ENCODE assay signal across 9 cellular contexts in the genomic region with DNA sequence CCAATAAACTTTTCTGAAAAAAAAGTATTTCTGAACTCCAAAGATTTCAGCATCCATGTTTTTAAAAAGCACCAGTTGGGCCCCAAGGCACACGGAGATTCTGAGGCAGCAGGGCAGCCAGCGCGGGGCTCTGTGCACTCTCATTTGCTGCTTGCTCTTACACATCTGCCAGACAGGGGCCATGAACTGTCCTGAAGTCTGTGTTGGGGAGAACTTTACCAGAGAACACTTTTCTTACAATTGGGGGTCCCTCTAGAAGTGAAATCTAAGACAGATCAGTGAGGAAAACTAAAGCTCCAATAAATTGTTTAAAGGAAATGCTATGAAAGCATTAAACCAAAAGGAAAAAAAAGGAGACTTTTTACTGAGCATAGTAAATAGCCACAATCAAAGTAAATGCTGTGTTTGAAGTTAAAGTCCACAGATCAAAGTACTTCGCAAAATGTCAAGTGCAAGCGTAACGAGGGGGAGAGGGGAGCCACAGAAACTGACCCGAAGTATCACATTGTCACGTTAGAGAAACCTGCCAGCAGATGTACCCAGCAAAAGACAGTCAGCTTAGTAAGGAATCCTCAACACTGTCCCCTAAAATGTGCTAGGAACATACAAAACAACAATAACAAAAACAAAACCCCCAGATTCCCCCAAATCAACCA. TPM values are rescaled to one million over a fixed set of nuclear protein-coding genes. Genes with fewer than 3 reads are reported as not detected.
DNase-seq lines count a peak whose midpoint lies in the region; ATAC-seq and TF ChIP-seq lines count a peak whose summit lies in the region.
"Had no signal": no experiment of that assay in that cellular context is flagged by ENCODE, and none has a peak within 500 bp of the region (broad histone marks: within the 10 kb centered on the region; RNA-seq: fewer than 3 reads in every experiment).

No MANE protein-coding gene starts in this region.

- H3K36me3 ChIP-seq in adipocyte (ENCODE audit: control insufficient read depth, insufficient read depth, low read length, severe bottlenecking), result no peaks in the 10 kb centered on the region

- H3K4me3 ChIP-seq in AG10803 (ENCODE audit: low read length) (peak overlapping the region; percentile 18), adipocyte (ENCODE audit: low read length) (peak overlapping the region; percentile 72), right cardiac atrium (ENCODE audit: low read length) (peak overlapping the region; percentile 76)

- peaks cover 61% of the 10 kb centered on the region for H3K4me1 Mint-ChIP-seq in osteocyte (ENCODE audit: unreplicated experiment)
- H3K4me1 Mint-ChIP-seq: activated CD4-positive, alpha-beta T cell treated with anti-CD3 and anti-CD28 coated beads, Interleukin-2, amount 10 ng/mL, durations not matched to agents 24 days and 14 days had no signal

- no peak for DNase-seq in AG10803 (ENCODE audit: low read depth)
- peak; percentile 25 for DNase-seq in adipocyte (ENCODE audit: low read depth)
- DNase-seq in right cardiac atrium, result peak in 1 of 3 donors; percentile 55
- no peak for DNase-seq in osteocyte (ENCODE audit: extremely low spot score, unreplicated experiment)
- no peak for DNase-seq in islet precursor cell
- DNase-seq in HEK293T (ENCODE audit: extremely low spot score), result no peak
- DNase-seq: activated CD4-positive, alpha-beta T cell treated with anti-CD3 and anti-CD28 coated beads, Interleukin-2, amount 10 ng/mL, durations not matched to agents 24 days and 14 days had no signal

- H3K4me3 Mint-ChIP-seq in osteocyte (ENCODE audit: unreplicated experiment), result peak overlapping the region; percentile 76
- H3K4me3 Mint-ChIP-seq: activated CD4-positive, alpha-beta T cell treated with anti-CD3 and anti-CD28 coated beads, Interleukin-2, amount 10 ng/mL, durations not matched to agents 24 days and 14 days had no signal

- TF ChIP-seq CTCF in AG10803 (conservative IDR thresholded peaks at IDR 0.05; ENCODE audit: low read length), result no peak
- no peak for TF ChIP-seq CTCF in osteocyte (IDR thresholded peaks at IDR 0.05)

- H3K9me3 ChIP-seq in adipocyte (ENCODE audit: control insufficient read depth, low read length), result no peaks in the 10 kb centered on the region
- H3K9me3 ChIP-seq in right cardiac atrium (ENCODE audit: control insufficient read depth, low read length), result no peaks in the 10 kb centered on the region

- WGBS in right cardiac atrium, result 49% methylated on average over 8 of the region's 8 CpGs

- H3K27me3 ChIP-seq in adipocyte (replicated peaks; ENCODE audit: control insufficient read depth, insufficient read depth, low read length) (no peaks in the 10 kb centered on the region), right cardiac atrium (ENCODE audit: control insufficient read depth, insufficient read depth) (no peaks in the 10 kb centered on the region)

- H3K36me3 Mint-ChIP-seq in osteocyte (ENCODE audit: unreplicated experiment), result no peaks in the 10 kb centered on the region

- peak overlapping the region; percentile 69 for H3K9ac ChIP-seq in adipocyte (ENCODE audit: low read length)

- H3K27ac Mint-ChIP-seq in osteocyte (ENCODE audit: unreplicated experiment), result peak overlapping the region; percentile 89
- H3K27ac Mint-ChIP-seq: activated CD4-positive, alpha-beta T cell treated with anti-CD3 and anti-CD28 coated beads, Interleukin-2, amount 10 ng/mL, durations not matched to agents 24 days and 14 days had no signal

- H3K4me1 ChIP-seq in adipocyte (ENCODE audit: control insufficient read depth, insufficient read depth, low read length) (peaks cover 42% of the 10 kb centered on the region), right cardiac atrium (ENCODE audit: control insufficient read depth, insufficient read depth, low read length) (peaks cover 4% of the 10 kb centered on the region)

- CTCF ChIA-PET in HEK293T (lab: Yijun Ruan, JAX), result interaction anchor here (1.4 kb wide), 1 partner anchor 264 kb away, joined by 4 read pairs; no protein-coding TSS in a partner anchor

- H3K27ac ChIP-seq in right cardiac atrium (ENCODE audit: low read length), result peak overlapping the region; percentile 96

- H3K27me3 Mint-ChIP-seq in osteocyte (ENCODE audit: unreplicated experiment), result no peaks in the 10 kb centered on the region

- peak; percentile 22 to 44 for ATAC-seq in right cardiac atrium
- no peak for ATAC-seq in HG02571 (IDR thresholded peaks at IDR 0.05; ENCODE audit: unreplicated experiment)
- no peak for ATAC-seq in HG03095 (IDR thresholded peaks at IDR 0.05; ENCODE audit: unreplicated experiment)

- no peaks in the 10 kb centered on the region for H3K9me3 Mint-ChIP-seq in osteocyte (ENCODE audit: unreplicated experiment)
- H3K9me3 Mint-ChIP-seq: activated CD4-positive, alpha-beta T cell treated with anti-CD3 and anti-CD28 coated beads, Interleukin-2, amount 10 ng/mL, durations not matched to agents 24 days and 14 days had no signal

- intact Hi-C loops in right cardiac atrium (cut with DNase I), result loop anchor here in 3 of 4 donors (5.0 to 10.0 kb wide), 3 partner anchors 119 to 251 kb away; no protein-coding TSS in a partner anchor

- POLR2A ChIA-PET in HEK293T (lab: Yijun Ruan, JAX), result interaction anchor here (1.3 kb wide), 1 partner anchor 36 kb away, joined by 3 read pairs; no protein-coding TSS in a partner anchor

TF ChIP-seq in HEK293T, 16 proteins besides CTCF, POLR2A, EP300 and RAD21:
- TF ChIP-seq NFRKB (IDR thresholded peaks at IDR 0.05) (no peak), LEF1 (IDR thresholded peaks at IDR 0.05; ENCODE audit: borderline replicate concordance) (no peak), ARNT (IDR thresholded peaks at IDR 0.05) (no peak), ELF4 (IDR thresholded peaks at IDR 0.05) (no peak), FOXK2 (IDR thresholded peaks at IDR 0.05) (no peak), HDGF (IDR thresholded peaks at IDR 0.05; ENCODE audit: borderline replicate concordance) (no peak), TARDBP (IDR thresholded peaks at IDR 0.05) (no peak)
- TF ChIP-seq, protein P1, sequence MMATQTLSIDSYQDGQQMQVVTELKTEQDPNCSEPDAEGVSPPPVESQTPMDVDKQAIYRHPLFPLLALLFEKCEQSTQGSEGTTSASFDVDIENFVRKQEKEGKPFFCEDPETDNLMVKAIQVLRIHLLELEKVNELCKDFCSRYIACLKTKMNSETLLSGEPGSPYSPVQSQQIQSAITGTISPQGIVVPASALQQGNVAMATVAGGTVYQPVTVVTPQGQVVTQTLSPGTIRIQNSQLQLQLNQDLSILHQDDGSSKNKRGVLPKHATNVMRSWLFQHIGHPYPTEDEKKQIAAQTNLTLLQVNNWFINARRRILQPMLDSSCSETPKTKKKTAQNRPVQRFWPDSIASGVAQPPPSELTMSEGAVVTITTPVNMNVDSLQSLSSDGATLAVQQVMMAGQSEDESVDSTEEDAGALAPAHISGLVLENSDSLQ (IDR thresholded peaks at IDR 0.05), result no peak
TF ChIP-seq in HEK293T: peak in this region for 0.

RNA-seq across cellular contexts. Expression of a gene that starts 37.8 kb away (rescaled TPM):
- 100 to 1,000 TPM; 578 to 776 (median 669) TPM for total RNA-seq in right cardiac atrium
- polyA plus RNA-seq in right cardiac atrium, result 181 TPM
- total RNA-seq in osteocyte, result 33.2 and 33.6 TPM in 2 replicates
- total RNA-seq: activated CD4-positive, alpha-beta T cell treated with anti-CD3 and anti-CD28 coated beads, Interleukin-2, amount 10 ng/mL, durations not matched to agents 24 days and 14 days had no signal

Comparison
In these comparisons a context has a peak if more than half of its experiments do, and no peak if none do; other contexts are left out.
1. H3K4me3 ChIP-seq: peak in every context shown above with its lines; median percentile 76 in right cardiac atrium; 72 in adipocyte; 18 in AG10803.
2. ATAC-seq: peak in right cardiac atrium (2 of 2); none in HG02571 (single experiment) and HG03095 (single experiment).
3. RNA of a gene that starts 37.8 kb away (total RNA-seq): 578 to 776 TPM in right cardiac atrium; 33.2 to 33.6 TPM in osteocyte; every median in the first group is over 10 times any median in the second.